Comparison of ENCODE assay signal across 1 cellular context in genomic region chr22:18148508-18148965, GRCh38.
TF ChIP-seq lines count a peak whose summit lies in the region.

No MANE protein-coding gene starts in this region.

TF ChIP-seq in K562, 482 proteins besides CTCF, POLR2A, EP300 and RAD21:
- TF ChIP-seq ZNF316 (IDR thresholded peaks at IDR 0.05) (peak; percentile 76), MAFG (tag; conservative IDR thresholded peaks at IDR 0.05) (peak; percentile 63), MAFF (IDR thresholded peaks at IDR 0.05; ENCODE audit: low read length) (peak; percentile 52), ZNF124 (CRISPR knock-in tag; IDR thresholded peaks at IDR 0.05) (no peak), STAT6 (CRISPR knock-in tag; IDR thresholded peaks at IDR 0.05) (no peak), KAT7 (CRISPR knock-in tag; IDR thresholded peaks at IDR 0.05; ENCODE audit: borderline replicate concordance) (no peak), C11orf30 (IDR thresholded peaks at IDR 0.05; ENCODE audit: low read depth) (peak; percentile 71), TFAP4 (CRISPR knock-in tag; IDR thresholded peaks at IDR 0.05; ENCODE audit: borderline replicate concordance) (no peak), SP2 (IDR thresholded peaks at IDR 0.05; ENCODE audit: extremely low read depth, low read depth, low read length, poor library complexity, severe bottlenecking) (no peak), MAFK (IDR thresholded peaks at IDR 0.05; ENCODE audit: low read length) (peak; percentile 19; the same call in 1 of the 2 replicates)
